21 cellular contexts compared by ENCODE assay signal in genomic region chr9:116298992-116299391, GRCh38.
DNase-seq lines count a peak whose midpoint lies in the region; ATAC-seq and TF ChIP-seq lines count a peak whose summit lies in the region.
"Had no signal": no experiment of that assay in that cellular context is flagged by ENCODE, and none has a peak within 500 bp of the region (broad histone marks: within the 10 kb centered on the region; RNA-seq: fewer than 3 reads in every experiment).

No MANE protein-coding gene starts in this region.

- H3K4me3 ChIP-seq in MM.1S (ENCODE audit: low read length) (peak overlapping the region; percentile 23; the same call in 1 of the 2 replicates), neuronal stem cell (ENCODE audit: low read length in 2 of 2) (no peak overlapping the region), testis (no peak overlapping the region)
- H3K4me3 ChIP-seq: BLaER1 treated with 17β-estradiol and CSF1 and Interleukin-3, amounts not matched to agents 10 nM and 100 nM; SJSA1 had no signal

- WGBS in neuronal stem cell (ENCODE audit: extremely low coverage in 2 of 2, insufficient read length in 2 of 2, insufficient replicate concordance in 1 of 2), 2 donors = 100% methylated on average over 2 of the region's 6 CpGs; no CpG with 5 or more reads in 1 of the 2 donors
- WGBS in testis, 2 donors = 51 to 63% methylated on average over 6 of the region's 6 CpGs

- no peak overlapping the region for H2BK12ac ChIP-seq in neuronal stem cell (ENCODE audit: low read length)

- H4K91ac ChIP-seq in neuronal stem cell (ENCODE audit: low read depth, low read length, poor library complexity) = no peak overlapping the region

- peak; percentile 28 for DNase-seq in Ammon's horn (ENCODE audit: low spot score)
- peak; percentile 31 for DNase-seq in MM.1S
- DNase-seq in globus pallidus (ENCODE audit: low spot score) = peak; percentile 26
- no peak for DNase-seq in neuronal stem cell (ENCODE audit: low spot score)
- no peak for DNase-seq in testis
- DNase-seq in central memory CD4-positive, alpha-beta T cell = no peak
- DNase-seq: ACHN; Caco-2; CD4-positive, alpha-beta memory T cell; DMS 273 treated with DMSO at 0.1 percent for 48 hours; DMS79 treated with DMSO at 0.1 percent for 48 hours; GOT3; HCEC 1CT; Kasumi-1; NCI-H1417; NCI-H187 treated with DMSO at 0.1 percent for 48 hours; NCI-H526 had no signal

- no peaks in the 10 kb centered on the region for H3K79me2 ChIP-seq in MM.1S (ENCODE audit: low read length)

- H3K4me1 ChIP-seq in MM.1S (ENCODE audit: low read length) (peaks cover 36% of the 10 kb centered on the region), neuronal stem cell (ENCODE audit: control insufficient read depth in 2 of 2, insufficient read depth in 1 of 2, low read depth in 1 of 2, low read length in 2 of 2) (peaks cover under 1 to 16% of the 10 kb centered on the region in 2 donors), testis (no peaks in the 10 kb centered on the region)
- H3K4me1 ChIP-seq: Caco-2 had no signal

- ATAC-seq in GM18505 (IDR thresholded peaks at IDR 0.05; ENCODE audit: unreplicated experiment) = no peak
- ATAC-seq: Right ventricle myocardium inferior had no signal

- peak overlapping the region; percentile 42; the same call in 1 of the 2 replicates for H3K4me2 ChIP-seq in MM.1S (ENCODE audit: low read depth, low read length)
- no peak overlapping the region for H3K4me2 ChIP-seq in neuronal stem cell (ENCODE audit: insufficient read depth, low read length, poor library complexity, severe bottlenecking)
- H3K4me2 ChIP-seq: BLaER1 treated with 17β-estradiol and CSF1 and Interleukin-3, amounts not matched to agents 10 nM and 100 nM had no signal

- H3K18ac ChIP-seq in neuronal stem cell (ENCODE audit: low read length) = no peak overlapping the region

- H3F3A ChIP-seq in MM.1S (ENCODE audit: insufficient read depth, low read length) = 0 out of 2 replicates have a peak, but pooled peaks cover 4% of the 10 kb centered on the region

- H2BK5ac ChIP-seq in neuronal stem cell (ENCODE audit: low read length) = no peak overlapping the region

- H3K14ac ChIP-seq in neuronal stem cell (ENCODE audit: low read length) = no peak overlapping the region

- H2AFZ ChIP-seq in MM.1S (ENCODE audit: low read length) (peak overlapping the region; percentile 28), neuronal stem cell (ENCODE audit: low read length) (peak overlapping the region; percentile 40)

- no peaks in the 10 kb centered on the region for H3K79me1 ChIP-seq in neuronal stem cell (ENCODE audit: low read depth, low read length)

- no peak overlapping the region for H3K4ac ChIP-seq in neuronal stem cell (ENCODE audit: low read length)

- H2BK120ac ChIP-seq in neuronal stem cell (ENCODE audit: low read depth, low read length) = no peak overlapping the region

- H3K27ac ChIP-seq in MM.1S (ENCODE audit: low read length) (peak overlapping the region; percentile 40; the same call in 1 of the 2 replicates), neuronal stem cell (replicated peaks; ENCODE audit: low read length) (no peak overlapping the region), testis (no peak overlapping the region)
- H3K27ac ChIP-seq: BLaER1 treated with 17β-estradiol and CSF1 and Interleukin-3, amounts not matched to agents 10 nM and 100 nM; SJSA1 had no signal

- H3K27me3 ChIP-seq in MM.1S (replicated peaks; ENCODE audit: insufficient read depth, low read length) (no peaks in the 10 kb centered on the region), neuronal stem cell (ENCODE audit: control insufficient read depth in 3 of 3, insufficient read depth in 3 of 3, low read depth in 1 of 3, low read length in 3 of 3) (peaks cover 0 to under 1% (median 0%) of the 10 kb centered on the region in 3 experiments), testis (no peaks in the 10 kb centered on the region)
- H3K27me3 ChIP-seq: BLaER1 treated with 17β-estradiol and CSF1 and Interleukin-3, amounts not matched to agents 10 nM and 100 nM; SJSA1 had no signal

- H2AK5ac ChIP-seq in neuronal stem cell (ENCODE audit: low read depth, low read length) = no peak overlapping the region

- H3K23ac ChIP-seq in neuronal stem cell (ENCODE audit: low read depth, low read length, poor library complexity) = no peak overlapping the region

- no peak overlapping the region for H2BK15ac ChIP-seq in neuronal stem cell (ENCODE audit: low read length)

- H3K9me2 ChIP-seq in MM.1S (replicated peaks; ENCODE audit: insufficient read depth, low read length) = no peaks in the 10 kb centered on the region

- H4K20me1 ChIP-seq in MM.1S (ENCODE audit: insufficient read depth, low read length) = no peaks in the 10 kb centered on the region
- H4K20me1 ChIP-seq: BLaER1 treated with 17β-estradiol and CSF1 and Interleukin-3, amounts not matched to agents 10 nM and 100 nM had no signal

- TF ChIP-seq CTCF in MM.1S (IDR thresholded peaks at IDR 0.05; ENCODE audit: low read length) (no peak), testis (IDR thresholded peaks at IDR 0.05) (no peak)

- no peak for TF ChIP-seq POLR2A in testis (IDR thresholded peaks at IDR 0.05)
- TF ChIP-seq POLR2A in GM18505 (IDR thresholded peaks at IDR 0.05; ENCODE audit: borderline replicate concordance, extremely low read depth, insufficient read depth, insufficient read length) = no peak

- H3K9ac ChIP-seq in MM.1S (ENCODE audit: low read length) (no peak overlapping the region; the same call in 1 of the 2 replicates), neuronal stem cell (ENCODE audit: low read depth, low read length, poor library complexity) (no peak overlapping the region)
- H3K9ac ChIP-seq: BLaER1 treated with 17β-estradiol and CSF1 and Interleukin-3, amounts not matched to agents 10 nM and 100 nM had no signal

- H3K9me3 ChIP-seq in MM.1S (replicated peaks; ENCODE audit: insufficient read depth, low read length) (no peaks in the 10 kb centered on the region), neuronal stem cell (replicated peaks in 1 of 2; ENCODE audit: control insufficient read depth in 2 of 2, insufficient read depth in 1 of 2, low read depth in 1 of 2, low read length in 2 of 2) (no peaks in the 10 kb centered on the region), testis (no peaks in the 10 kb centered on the region)
- H3K9me3 ChIP-seq: BLaER1 treated with 17β-estradiol and CSF1 and Interleukin-3, amounts not matched to agents 10 nM and 100 nM; Caco-2; SJSA1 had no signal

- H3K36me3 ChIP-seq in MM.1S (replicated peaks; ENCODE audit: insufficient read depth, low read length) (no peaks in the 10 kb centered on the region), neuronal stem cell (replicated peaks in 1 of 2; ENCODE audit: control insufficient read depth in 2 of 2, insufficient read depth in 2 of 2, low read length in 2 of 2) (peaks cover 0 to 18% of the 10 kb centered on the region in 2 donors), testis (ENCODE audit: low read depth, missing control alignments) (no peaks in the 10 kb centered on the region)
- H3K36me3 ChIP-seq: BLaER1 treated with 17β-estradiol and CSF1 and Interleukin-3, amounts not matched to agents 10 nM and 100 nM had no signal

- intact Hi-C loops in testis (cut with DNase I; ENCODE audit: low total_unique reads) = no loop called here

- H4K8ac ChIP-seq in neuronal stem cell (ENCODE audit: low read depth, low read length) = no peak overlapping the region

Comparison
In these comparisons a context has a peak if more than half of its experiments do, and no peak if none do; other contexts are left out.
1. DNase-seq: peak in Ammon's horn (single experiment), MM.1S (single experiment) and globus pallidus (single experiment); none in neuronal stem cell (single experiment), testis (single experiment) and central memory CD4-positive, alpha-beta T cell (single experiment).